ENCODE assay signal across 10 cellular contexts in genomic region chr20:36717657-36718056, GRCh38. TPM values are rescaled to one million over a fixed set of nuclear protein-coding genes. Genes with fewer than 3 reads are reported as not detected.
A peak's percentile ranks its signal among the peaks of the same experiment; 100 is the strongest.
DNase-seq lines count a peak whose midpoint lies in the region; ATAC-seq and TF ChIP-seq lines count a peak whose summit lies in the region.
"Had no signal": no experiment of that assay in that cellular context is flagged by ENCODE, and none has a peak within 500 bp of the region (broad histone marks: within the 10 kb centered on the region; RNA-seq: fewer than 3 reads in every experiment).

No MANE protein-coding gene starts in this region.

- TF ChIP-seq EP300 in transverse colon (IDR thresholded peaks at IDR 0.05; ENCODE audit: low read depth) = no peak

- H3K9me3 ChIP-seq in breast epithelium = no peaks in the 10 kb centered on the region
- no peaks in the 10 kb centered on the region for H3K9me3 ChIP-seq in PC-3 (ENCODE audit: low read length)
- H3K9me3 ChIP-seq in transverse colon = no peaks in the 10 kb centered on the region

- TF ChIP-seq POLR2A in breast epithelium (IDR thresholded peaks at IDR 0.05) = no peak
- no peak for TF ChIP-seq POLR2A in transverse colon (IDR thresholded peaks at IDR 0.05)

- in situ Hi-C loops in transverse colon (cut with MboI; ENCODE audit: low pct_ligation_motif_present in 1 of 4, low pct_unique_long_range_greater_than_20kb in 1 of 4, low sequenced_read_pairs in 3 of 4) = no loop called here

- no peaks in the 10 kb centered on the region for H3K4me1 ChIP-seq in breast epithelium
- no peaks in the 10 kb centered on the region for H3K4me1 ChIP-seq in PC-3 (ENCODE audit: insufficient read depth, low read length)
- H3K4me1 ChIP-seq in transverse colon = no peaks in the 10 kb centered on the region

- no peak overlapping the region for H3K9ac ChIP-seq in PC-3 (ENCODE audit: low read length)

- no peak overlapping the region for H3K27ac Mint-ChIP-seq in MCF 10A (ENCODE audit: low read depth, unreplicated experiment)
- H3K27ac Mint-ChIP-seq: activated naive CD8-positive, alpha-beta T cell treated with anti-CD3 and anti-CD28 coated beads for 36 hours had no signal

- DNase-seq in MCF 10A (ENCODE audit: unreplicated experiment) (peak; percentile 15), breast epithelium (ENCODE audit: low spot score in 2 of 2) (no peak), PC-3 (peak; percentile 50), fibroblast of the aortic adventitia (ENCODE audit: low read depth) (peak; percentile 7), transverse colon (peak; percentile 8)
- DNase-seq: activated naive CD8-positive, alpha-beta T cell treated with anti-CD3 and anti-CD28 coated beads for 36 hours; SHP77 had no signal

- intact Hi-C loops in MCF 10A (cut with micrococcal nuclease) (no loop called here), breast epithelium (cut with DNase I; ENCODE audit: low total_unique reads) (no loop called here), PC-3 (cut with micrococcal nuclease) (loop anchor here (1.0 kb wide), 1 partner anchor 37 kb away; no protein-coding TSS in a partner anchor), transverse colon (cut with DNase I; ENCODE audit: low total_unique reads) (no loop called here)

- no peaks in the 10 kb centered on the region for H3K79me2 ChIP-seq in PC-3 (ENCODE audit: low read length)

- no peak overlapping the region for H3K4me3 Mint-ChIP-seq in MCF 10A (ENCODE audit: unreplicated experiment)
- H3K4me3 Mint-ChIP-seq: activated naive CD8-positive, alpha-beta T cell treated with anti-CD3 and anti-CD28 coated beads for 36 hours had no signal

- no peaks in the 10 kb centered on the region for H3K27me3 Mint-ChIP-seq in MCF 10A (ENCODE audit: insufficient read depth, unreplicated experiment)
- H3K27me3 Mint-ChIP-seq: activated naive CD8-positive, alpha-beta T cell treated with anti-CD3 and anti-CD28 coated beads for 36 hours had no signal

- H4K20me1 ChIP-seq in PC-3 (ENCODE audit: low read length) = no peaks in the 10 kb centered on the region

- no peak overlapping the region for H3K27ac ChIP-seq in breast epithelium
- no peak overlapping the region for H3K27ac ChIP-seq in PC-3 (ENCODE audit: low read length)
- no peak overlapping the region for H3K27ac ChIP-seq in transverse colon

- POLR2A ChIA-PET in MCF 10A (lab: Yijun Ruan, JAX) (no interaction called here), PC-3 (lab: Charles Lee; ENCODE audit: unreplicated experiment) (no interaction called here)

- H3K4me3 ChIP-seq in breast epithelium (no peak overlapping the region), PC-3 (ENCODE audit: low read length) (no peak overlapping the region), fibroblast of the aortic adventitia (ENCODE audit: low read depth, low read length) (no peak overlapping the region), transverse colon (no peak overlapping the region)

- BruUV-seq in MCF 10A (replicated peaks; lab: Mats Ljungman, UMichigan) = no TSS peak
- no TSS peak for BruUV-seq in PC-3 (replicated peaks; lab: Mats Ljungman, UMichigan)

- TF ChIP-seq CTCF in MCF 10A (IDR thresholded peaks at IDR 0.05; ENCODE audit: unreplicated experiment) = no peak
- TF ChIP-seq CTCF in breast epithelium (IDR thresholded peaks at IDR 0.05) = peak in 1 of 3 donors; percentile 15
- TF ChIP-seq CTCF in PC-3 (conservative IDR thresholded peaks at IDR 0.05; ENCODE audit: low read depth, low read length) = peak; percentile 65
- TF ChIP-seq CTCF in fibroblast of the aortic adventitia (IDR thresholded peaks at IDR 0.05; ENCODE audit: insufficient read depth, low read length) = peak; percentile 11
- TF ChIP-seq CTCF in transverse colon (IDR thresholded peaks at IDR 0.05) = peak in 4 of 5 experiments; percentile 7 to 23 (median 20)

- no peaks in the 10 kb centered on the region for H3K9me2 ChIP-seq in PC-3 (replicated peaks; ENCODE audit: low read length)

- no peaks in the 10 kb centered on the region for H3K27me3 ChIP-seq in breast epithelium
- H3K27me3 ChIP-seq in PC-3 (ENCODE audit: low read length) = no peaks in the 10 kb centered on the region
- H3K27me3 ChIP-seq in transverse colon = no peaks in the 10 kb centered on the region

- H3F3A ChIP-seq in PC-3 (ENCODE audit: low read length, unreplicated experiment) = no peaks in the 10 kb centered on the region

- H3K4me2 ChIP-seq in PC-3 (ENCODE audit: low read length) = no peak overlapping the region

- H3K4me1 Mint-ChIP-seq in MCF 10A (ENCODE audit: insufficient read depth, unreplicated experiment) = no peaks in the 10 kb centered on the region

- ATAC-seq in PC-3 (peak; percentile 64), GM19467 (IDR thresholded peaks at IDR 0.05; ENCODE audit: unreplicated experiment) (no peak), HG03457 (IDR thresholded peaks at IDR 0.05; ENCODE audit: unreplicated experiment) (no peak)
- no peak for ATAC-seq in activated CD4-positive, CD25-positive, alpha-beta regulatory T cell treated with anti-CD3 and anti-CD28 coated beads, Interleukin-2, amount 50 U/mL, for 24 hours

- H2AFZ ChIP-seq in PC-3 (ENCODE audit: low read length) = no peak overlapping the region

- CTCF ChIA-PET in MCF 10A (lab: Yijun Ruan, JAX) (interaction anchor here (0.9 to 1.5 kb wide), 4 partner anchors 9 to 171 kb away, joined by 3 to 4 read pairs (median 4); partner anchors contain the start of gene DSN1), PC-3 (lab: Charles Lee) (no interaction called here)

- H3K36me3 Mint-ChIP-seq in MCF 10A (ENCODE audit: insufficient read depth, unreplicated experiment) = peaks cover 6% of the 10 kb centered on the region

- H3K36me3 ChIP-seq in breast epithelium = no peaks in the 10 kb centered on the region
- peaks cover 3% of the 10 kb centered on the region; the same call in 1 of the 2 replicates for H3K36me3 ChIP-seq in PC-3 (ENCODE audit: low read depth, low read length)
- H3K36me3 ChIP-seq in transverse colon = peaks cover 0 to 9% (median 4%) of the 10 kb centered on the region in 4 donors

- no peaks in the 10 kb centered on the region for H3K9me3 Mint-ChIP-seq in MCF 10A (ENCODE audit: unreplicated experiment)
- H3K9me3 Mint-ChIP-seq: activated naive CD8-positive, alpha-beta T cell treated with anti-CD3 and anti-CD28 coated beads for 36 hours had no signal

- WGBS in transverse colon (ENCODE audit: low coverage in 1 of 2), 2 donors = 92 to 95% methylated on average over 2 of the region's 2 CpGs

RNA-seq across cellular contexts. Expression of gene NDRG3, which starts 28.2 kb away (rescaled TPM):
- total RNA-seq in MCF 10A (2022) (7.5 and 10.3 TPM in 2 replicates), breast epithelium (10 to 100 TPM; 18.7 to 24.7 (median 22.9) TPM), PC-3 (2014; rRNA removed) (27.0 and 30.1 TPM in 2 replicates), fibroblast of the aortic adventitia (ENCODE audit: low replicate concordance) (15.3 and 23.1 TPM in 2 replicates), transverse colon (10 to 100 TPM in 3 of 4 donors, 1 to 10 TPM in 1; 1.9 to 54.7 (median 33.1) TPM)

RNA-seq across cellular contexts. Expression of gene DSN1, which starts 55.9 kb away (rescaled TPM):
- total RNA-seq in MCF 10A (2022) (7.8 and 8.4 TPM in 2 replicates), breast epithelium (10 to 100 TPM in 2 of 3 donors, 1 to 10 TPM in 1; 6.9 to 13.1 (median 11.9) TPM), PC-3 (2014; rRNA removed) (36.3 and 39.8 TPM in 2 replicates), fibroblast of the aortic adventitia (ENCODE audit: low replicate concordance) (10.2 and 40.4 TPM in 2 replicates), transverse colon (1 to 10 TPM in 3 of 4 donors, under 1 TPM in 1; 0.40 to 9.8 (median 5.1) TPM)

Comparison
In these comparisons a context has a peak if more than half of its experiments do, and no peak if none do; other contexts are left out.
1. DNase-seq: peak in MCF 10A (single experiment), PC-3 (single experiment), fibroblast of the aortic adventitia (single experiment) and transverse colon (single experiment); none in breast epithelium (0 of 2).